Comparison of ENCODE assay signal across 8 cellular contexts in the genomic region with DNA sequence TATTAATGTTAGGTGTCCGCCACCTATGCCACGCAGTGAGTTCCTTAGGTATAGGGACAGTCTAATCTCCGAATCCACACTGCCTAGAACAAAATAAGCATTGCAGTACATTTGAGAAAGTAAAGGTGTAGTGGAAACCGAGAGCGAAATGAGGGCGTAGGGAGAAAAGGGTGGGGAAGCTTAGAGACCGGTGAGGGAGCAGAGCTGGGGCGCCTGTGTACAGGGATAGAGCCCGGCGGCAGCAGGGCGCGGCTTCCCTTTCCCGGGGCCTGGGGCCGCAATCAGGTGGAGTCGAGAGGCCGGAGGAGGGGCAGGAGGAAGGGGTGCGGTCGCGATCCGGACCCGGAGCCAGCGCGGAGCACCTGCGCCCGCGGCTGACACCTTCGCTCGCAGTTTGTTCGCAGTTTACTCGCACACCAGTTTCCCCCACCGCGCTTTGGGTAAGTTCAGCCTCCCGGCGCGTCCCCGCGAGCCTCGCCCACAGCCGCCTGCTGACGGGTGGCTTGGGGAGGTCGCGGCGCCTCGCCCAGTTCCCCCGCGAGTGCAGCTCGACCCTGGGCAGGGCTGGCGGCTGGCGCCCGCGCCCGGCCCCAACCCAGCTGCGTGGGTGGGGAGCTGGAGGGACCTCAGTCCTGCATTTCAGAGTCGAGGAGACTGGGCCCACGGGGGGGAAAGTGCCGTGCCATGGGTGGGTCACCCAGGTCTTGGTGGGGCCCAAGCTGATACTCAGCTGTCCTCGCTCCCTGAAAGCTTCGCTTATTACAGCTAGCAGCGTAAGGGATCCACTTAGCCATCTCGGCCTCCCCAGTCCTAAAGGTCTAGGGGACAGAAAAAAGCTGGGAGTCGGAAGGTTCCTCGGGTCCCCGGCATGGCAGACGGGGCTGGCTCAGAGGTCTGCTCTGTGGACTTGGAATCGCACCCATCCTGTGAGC. TPM values are rescaled to one million over a fixed set of nuclear protein-coding genes. Genes with fewer than 3 reads are reported as not detected.
DNase-seq lines count a peak whose midpoint lies in the region; ATAC-seq and TF ChIP-seq lines count a peak whose summit lies in the region.

A gene with protein sequence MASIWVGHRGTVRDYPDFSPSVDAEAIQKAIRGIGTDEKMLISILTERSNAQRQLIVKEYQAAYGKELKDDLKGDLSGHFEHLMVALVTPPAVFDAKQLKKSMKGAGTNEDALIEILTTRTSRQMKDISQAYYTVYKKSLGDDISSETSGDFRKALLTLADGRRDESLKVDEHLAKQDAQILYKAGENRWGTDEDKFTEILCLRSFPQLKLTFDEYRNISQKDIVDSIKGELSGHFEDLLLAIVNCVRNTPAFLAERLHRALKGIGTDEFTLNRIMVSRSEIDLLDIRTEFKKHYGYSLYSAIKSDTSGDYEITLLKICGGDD (plus strand): TSS at position 351 of the 932 bp plus-strand sequence. CDS start 2,704 bp downstream, outside the sequence.

- intact Hi-C loops in activated B cell treated with CpG ODN at 0.5 μM for 24 hours (cut with micrococcal nuclease), result no loop called here

- CTCF ChIA-PET in activated B cell treated with CpG ODN at 0.5 μM for 24 hours (lab: Charles Lee), result no interaction called here

- POLR2A ChIA-PET in activated B cell treated with CpG ODN at 0.5 μM for 24 hours (lab: Charles Lee), result no interaction called here

- peaks cover 22% of the 10 kb centered on the region for H3K27me3 Mint-ChIP-seq in activated B cell treated with CpG ODN at 0.5 μM for 24 hours
- peaks cover 23 to 33% of the 10 kb centered on the region in 2 donors for H3K27me3 Mint-ChIP-seq in natural killer cell treated with Interleukin-12 subunit alpha and Interleukin-12 subunit beta and Interleukin-15 and Interleukin-18, amount 100 ng/mL, for 72 hours

- H3K9me3 Mint-ChIP-seq in activated B cell treated with CpG ODN at 0.5 μM for 24 hours, result no peaks in the 10 kb centered on the region
- H3K9me3 Mint-ChIP-seq in natural killer cell treated with Interleukin-12 subunit alpha and Interleukin-12 subunit beta and Interleukin-15 and Interleukin-18, amount 100 ng/mL, for 72 hours, result no peaks in the 10 kb centered on the region

- DNase-seq in DMS153 (lab: John Stamatoyannopoulos, UW), result peak; percentile 37
- DNase-seq in DMS153 treated with DMSO at 0.1 percent for 48 hours (lab: John Stamatoyannopoulos, UW; ENCODE audit: unreplicated experiment), result no peak
- peak; percentile 40 for DNase-seq in activated B cell treated with CpG ODN at 0.5 μM for 24 hours
- DNase-seq in fibroblast of pulmonary artery (ENCODE audit: low read depth), result no peak
- DNase-seq in natural killer cell treated with Interleukin-12 subunit alpha and Interleukin-12 subunit beta and Interleukin-15 and Interleukin-18, amount 100 ng/mL, for 72 hours (ENCODE audit: low spot score), result peak; percentile 63
- no peak for DNase-seq in MV-4-11 (lab: John Stamatoyannopoulos, UW)

- peak within 1 kb of the TSS; percentile 56 for H3K4me3 ChIP-seq in fibroblast of pulmonary artery (replicated peaks; ENCODE audit: low read depth, low read length)

- H3K4me3 Mint-ChIP-seq in activated B cell treated with CpG ODN at 0.5 μM for 24 hours, result peak within 1 kb of the TSS; percentile 82
- H3K4me3 Mint-ChIP-seq in natural killer cell treated with Interleukin-12 subunit alpha and Interleukin-12 subunit beta and Interleukin-15 and Interleukin-18, amount 100 ng/mL, for 72 hours, result peak within 1 kb of the TSS; percentile 64

- H3K4me1 Mint-ChIP-seq in activated B cell treated with CpG ODN at 0.5 μM for 24 hours, result peaks cover 16% of the 10 kb centered on the region
- H3K4me1 Mint-ChIP-seq in natural killer cell treated with Interleukin-12 subunit alpha and Interleukin-12 subunit beta and Interleukin-15 and Interleukin-18, amount 100 ng/mL, for 72 hours (ENCODE audit: low read depth in 2 of 2), result peaks cover 6 to 9% of the 10 kb centered on the region in 2 donors

- no peak within 1 kb of the TSS for H3K27ac Mint-ChIP-seq in activated B cell treated with CpG ODN at 0.5 μM for 24 hours
- H3K27ac Mint-ChIP-seq in natural killer cell treated with Interleukin-12 subunit alpha and Interleukin-12 subunit beta and Interleukin-15 and Interleukin-18, amount 100 ng/mL, for 72 hours, result peak within 1 kb of the TSS; percentile 21 to 74

- TF ChIP-seq CTCF in activated B cell treated with CpG ODN at 0.5 μM for 24 hours (IDR thresholded peaks at IDR 0.05) (no peak), fibroblast of pulmonary artery (IDR thresholded peaks at IDR 0.05; ENCODE audit: low read length, missing control alignments) (no peak)

- ATAC-seq in HG03175 (IDR thresholded peaks at IDR 0.05; ENCODE audit: unreplicated experiment) (peak; percentile 68), activated B cell treated with CpG ODN at 0.5 μM for 24 hours (ENCODE audit: low read depth) (peak; percentile 49), HG03196 (IDR thresholded peaks at IDR 0.05; ENCODE audit: unreplicated experiment) (no peak)
- ATAC-seq in natural killer cell treated with Interleukin-12 subunit alpha and Interleukin-12 subunit beta and Interleukin-15 and Interleukin-18, amount 100 ng/mL, for 72 hours, result peak; percentile 44 to 73

- H3K36me3 Mint-ChIP-seq in activated B cell treated with CpG ODN at 0.5 μM for 24 hours (ENCODE audit: low read depth), result no peaks in the 10 kb centered on the region
- no peaks in the 10 kb centered on the region for H3K36me3 Mint-ChIP-seq in natural killer cell treated with Interleukin-12 subunit alpha and Interleukin-12 subunit beta and Interleukin-15 and Interleukin-18, amount 100 ng/mL, for 72 hours

RNA-seq across cellular contexts. Expression of the gene that starts here (rescaled TPM):
- 0.64 and 0.67 TPM in 2 replicates for total RNA-seq in activated B cell treated with CpG ODN at 0.5 μM for 24 hours
- 1 to 10 TPM; 4.6 to 8.8 TPM for total RNA-seq in natural killer cell treated with Interleukin-12 subunit alpha and Interleukin-12 subunit beta and Interleukin-15 and Interleukin-18, amount 100 ng/mL, for 72 hours

Comparison
In these comparisons a context has a peak if more than half of its experiments do, and no peak if none do; other contexts are left out.
1. DNase-seq: peak in DMS153 (single experiment) and natural killer cell treated with Interleukin-12 subunit alpha and Interleukin-12 subunit beta and Interleukin-15 and Interleukin-18, amount 100 ng/mL, for 72 hours (single experiment); none in DMS153 treated with DMSO at 0.1 percent for 48 hours (single experiment), fibroblast of pulmonary artery (single experiment) and MV-4-11 (single experiment).
2. Peak in DNase-seq and ATAC-seq in activated B cell treated with CpG ODN at 0.5 μM for 24 hours; RNA of the gene not detected or under 1 TPM.